Comparison of ENCODE assay signal across 1 cellular context in the genomic region with DNA sequence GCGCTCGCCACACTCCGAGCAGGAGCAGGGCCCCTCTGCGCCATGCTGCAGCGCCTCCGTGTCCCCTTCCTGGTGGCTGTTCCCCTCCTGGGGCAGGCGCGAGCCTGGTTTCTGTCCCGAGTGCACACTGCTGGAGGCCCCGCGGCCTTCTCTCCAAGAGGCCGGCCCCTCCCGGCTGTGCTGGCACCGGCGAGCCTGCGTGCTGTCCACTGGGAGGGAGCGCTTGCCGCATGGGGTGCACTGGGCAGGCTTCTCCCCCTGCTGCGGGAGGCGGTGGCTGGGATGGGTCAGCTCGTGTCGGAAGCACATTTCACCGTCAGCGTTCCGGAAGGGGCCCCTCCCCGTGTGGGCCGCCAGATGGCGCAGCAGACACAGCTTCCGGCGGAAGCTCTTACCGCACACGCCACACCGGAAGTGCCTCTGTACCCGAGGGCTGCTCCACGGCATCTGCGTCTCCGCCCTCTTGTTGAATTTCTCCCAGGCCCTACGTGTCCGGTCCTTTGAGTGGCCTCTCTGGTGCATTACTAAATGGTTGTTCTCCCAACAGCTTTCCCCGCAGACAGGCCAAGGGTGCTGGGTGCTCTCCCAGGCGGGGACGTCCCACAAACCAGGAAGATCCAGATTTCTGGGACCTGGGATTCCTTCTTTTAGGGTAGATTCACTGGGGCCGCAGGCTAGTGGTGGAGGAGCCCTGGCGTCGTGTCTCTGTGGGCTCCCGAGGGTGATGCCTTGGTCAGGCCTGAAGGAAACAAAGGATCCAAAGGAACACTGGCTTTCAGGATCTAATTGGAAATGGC.
TF ChIP-seq lines count a peak whose summit lies in the region.

No MANE protein-coding gene starts in this region.

TF ChIP-seq in H1, 55 proteins besides CTCF, POLR2A, EP300 and RAD21 (continued from another document):
- TF ChIP-seq RFX5 (IDR thresholded peaks at IDR 0.05; ENCODE audit: borderline replicate concordance, low read depth, low read length) (no peak), KDM1A (IDR thresholded peaks at IDR 0.05; ENCODE audit: borderline replicate concordance, low read length) (no peak), CBX5 (IDR thresholded peaks at IDR 0.05; ENCODE audit: low read depth, low read length) (no peak), SIN3A (conservative IDR thresholded peaks at IDR 0.05 in 1 of 2, IDR thresholded peaks at IDR 0.05 in 1 of 2; ENCODE audit: low read depth in 1 of 2, low read length in 2 of 2) (peak in 1 of 2 experiments; percentile 81; a peak in 2 of 4 replicates), HDAC6 (IDR thresholded peaks at IDR 0.05; ENCODE audit: low read depth, low read length) (no peak), TBP (IDR thresholded peaks at IDR 0.05; ENCODE audit: low read depth, low read length) (peak; percentile 48; the same call in 1 of the 2 replicates), SUZ12 (IDR thresholded peaks at IDR 0.05; ENCODE audit: low read length) (no peak), KDM5A (IDR thresholded peaks at IDR 0.05; ENCODE audit: low read length) (no peak), SRF (IDR thresholded peaks at IDR 0.05; ENCODE audit: low read depth, low read length) (no peak), YY1 (IDR thresholded peaks at IDR 0.05; ENCODE audit: low read depth, low read length) (no peak), NRF1 (IDR thresholded peaks at IDR 0.05; ENCODE audit: low read depth, low read length) (no peak), CHD1 (IDR thresholded peaks at IDR 0.05; ENCODE audit: low read depth, low read length) (no peak), SAP30 (IDR thresholded peaks at IDR 0.05; ENCODE audit: insufficient read depth, insufficient replicate concordance, low read length) (no peak), SP4 (IDR thresholded peaks at IDR 0.05; ENCODE audit: low read length) (no peak), GABPA (IDR thresholded peaks at IDR 0.05; ENCODE audit: borderline replicate concordance, insufficient read depth, low read length) (peak; percentile 93), CREB1 (IDR thresholded peaks at IDR 0.05) (peak; percentile 62; the same call in 1 of the 2 replicates), POU5F1 (IDR thresholded peaks at IDR 0.05; ENCODE audit: low read depth, low read length) (no peak), SIRT6 (IDR thresholded peaks at IDR 0.05; ENCODE audit: low read length) (no peak), KDM4A (IDR thresholded peaks at IDR 0.05; ENCODE audit: low read depth, low read length, severe bottlenecking) (no peak), SP1 (IDR thresholded peaks at IDR 0.05; ENCODE audit: low read depth, low read length) (peak; percentile 8; the same call in 1 of the 2 replicates), GTF2F1 (IDR thresholded peaks at IDR 0.05; ENCODE audit: borderline replicate concordance, low read depth, low read length) (no peak), TAF7 (optimal IDR thresholded peaks at IDR 0.05; ENCODE audit: borderline replicate concordance, low read depth, low read length) (no peak), EGR1 (IDR thresholded peaks at IDR 0.05; ENCODE audit: borderline replicate concordance, low read depth, low read length) (no peak), CBX8 (IDR thresholded peaks at IDR 0.05; ENCODE audit: borderline replicate concordance, low read depth, low read length) (no peak), CHD2 (IDR thresholded peaks at IDR 0.05; ENCODE audit: low read length) (no peak), TEAD4 (IDR thresholded peaks at IDR 0.05; ENCODE audit: low read depth, low read length) (peak; percentile 75; the same call in 1 of the 2 replicates), TAF1 (IDR thresholded peaks at IDR 0.05; ENCODE audit: low read depth, low read length) (peak; percentile 46; the same call in 1 of the 2 replicates), ASH2L (IDR thresholded peaks at IDR 0.05; ENCODE audit: low read length) (no peak), RNF2 (IDR thresholded peaks at IDR 0.05; ENCODE audit: borderline replicate concordance, low read depth, low read length, missing control alignments, poor library complexity, severe bottlenecking) (no peak), CTBP2 (IDR thresholded peaks at IDR 0.05; ENCODE audit: borderline replicate concordance, insufficient read depth, insufficient read length, low read length) (no peak)
- TF ChIP-seq, protein P1, sequence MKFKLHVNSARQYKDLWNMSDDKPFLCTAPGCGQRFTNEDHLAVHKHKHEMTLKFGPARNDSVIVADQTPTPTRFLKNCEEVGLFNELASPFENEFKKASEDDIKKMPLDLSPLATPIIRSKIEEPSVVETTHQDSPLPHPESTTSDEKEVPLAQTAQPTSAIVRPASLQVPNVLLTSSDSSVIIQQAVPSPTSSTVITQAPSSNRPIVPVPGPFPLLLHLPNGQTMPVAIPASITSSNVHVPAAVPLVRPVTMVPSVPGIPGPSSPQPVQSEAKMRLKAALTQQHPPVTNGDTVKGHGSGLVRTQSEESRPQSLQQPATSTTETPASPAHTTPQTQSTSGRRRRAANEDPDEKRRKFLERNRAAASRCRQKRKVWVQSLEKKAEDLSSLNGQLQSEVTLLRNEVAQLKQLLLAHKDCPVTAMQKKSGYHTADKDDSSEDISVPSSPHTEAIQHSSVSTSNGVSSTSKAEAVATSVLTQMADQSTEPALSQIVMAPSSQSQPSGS (IDR thresholded peaks at IDR 0.05; ENCODE audit: low read length): no peak
- TF ChIP-seq, protein P2, sequence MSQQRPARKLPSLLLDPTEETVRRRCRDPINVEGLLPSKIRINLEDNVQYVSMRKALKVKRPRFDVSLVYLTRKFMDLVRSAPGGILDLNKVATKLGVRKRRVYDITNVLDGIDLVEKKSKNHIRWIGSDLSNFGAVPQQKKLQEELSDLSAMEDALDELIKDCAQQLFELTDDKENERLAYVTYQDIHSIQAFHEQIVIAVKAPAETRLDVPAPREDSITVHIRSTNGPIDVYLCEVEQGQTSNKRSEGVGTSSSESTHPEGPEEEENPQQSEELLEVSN (IDR thresholded peaks at IDR 0.05): peak; percentile 59
- TF ChIP-seq, protein P3, sequence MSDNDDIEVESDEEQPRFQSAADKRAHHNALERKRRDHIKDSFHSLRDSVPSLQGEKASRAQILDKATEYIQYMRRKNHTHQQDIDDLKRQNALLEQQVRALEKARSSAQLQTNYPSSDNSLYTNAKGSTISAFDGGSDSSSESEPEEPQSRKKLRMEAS (IDR thresholded peaks at IDR 0.05): peak; percentile 74
- TF ChIP-seq, protein P4, sequence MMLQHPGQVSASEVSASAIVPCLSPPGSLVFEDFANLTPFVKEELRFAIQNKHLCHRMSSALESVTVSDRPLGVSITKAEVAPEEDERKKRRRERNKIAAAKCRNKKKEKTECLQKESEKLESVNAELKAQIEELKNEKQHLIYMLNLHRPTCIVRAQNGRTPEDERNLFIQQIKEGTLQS (IDR thresholded peaks at IDR 0.05; ENCODE audit: insufficient read depth, low read depth, low read length): no peak
